ENCODE assay signal across 8 cellular contexts in the genomic region with DNA sequence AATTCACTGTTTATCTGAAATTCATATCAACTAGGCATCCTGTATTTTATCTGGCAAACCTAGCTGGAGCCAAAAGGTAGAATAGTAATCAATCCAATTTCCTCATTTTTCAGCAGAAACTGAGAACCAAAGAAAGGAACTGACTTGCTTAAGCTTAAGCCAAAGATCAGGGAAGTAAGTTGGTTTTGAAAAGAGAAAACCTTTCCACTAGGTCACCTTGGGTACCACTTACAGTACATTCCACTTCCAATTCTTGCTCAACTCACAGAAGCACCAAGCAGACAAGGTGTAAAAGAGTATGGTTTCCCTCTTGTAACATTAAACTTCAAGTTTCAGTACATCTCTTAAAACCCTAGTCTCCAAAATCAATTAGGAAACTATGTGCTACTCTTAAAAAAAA.
DNase-seq lines count a peak whose midpoint lies in the region; ATAC-seq and TF ChIP-seq lines count a peak whose summit lies in the region.
"Had no signal": no experiment of that assay in that cellular context is flagged by ENCODE, and none has a peak within 500 bp of the region (broad histone marks: within the 10 kb centered on the region; RNA-seq: fewer than 3 reads in every experiment).

No MANE protein-coding gene starts in this region.

- H3K27me3 Mint-ChIP-seq in progenitor cell of endocrine pancreas: peaks cover 5% of the 10 kb centered on the region

- no peak overlapping the region for H2AFZ ChIP-seq in OCI-LY7 (ENCODE audit: low read length)

- H3K4me2 ChIP-seq in OCI-LY7 (ENCODE audit: low read length): peak overlapping the region; percentile 87

- ATAC-seq in HG03159 (IDR thresholded peaks at IDR 0.05; ENCODE audit: unreplicated experiment): no peak
- no peak for ATAC-seq in HG02571 (IDR thresholded peaks at IDR 0.05; ENCODE audit: unreplicated experiment)

- no TSS peak for BruUV-seq in OCI-LY7 (replicated peaks; lab: Mats Ljungman, UMichigan)

- no peaks in the 10 kb centered on the region for H3K9me2 ChIP-seq in OCI-LY7 (ENCODE audit: insufficient read depth, low read length)

- peaks cover 20% of the 10 kb centered on the region for H3K79me2 ChIP-seq in OCI-LY7 (ENCODE audit: insufficient read depth, low read depth, low read length)

- H3K27ac Mint-ChIP-seq in progenitor cell of endocrine pancreas: no peak overlapping the region

- no peaks in the 10 kb centered on the region for H3K27me3 ChIP-seq in endocrine pancreas (ENCODE audit: control insufficient read depth, insufficient read depth, low read length)

- DNase-seq in OCI-LY7 (ENCODE audit: low spot score) (peak; percentile 26), progenitor cell of endocrine pancreas (ENCODE audit: low spot score, unreplicated experiment) (no peak), NCI-H748 (lab: John Stamatoyannopoulos, UW; ENCODE audit: unreplicated experiment) (no peak)
- DNase-seq: NCI-H2171 had no signal

- peaks cover 4% of the 10 kb centered on the region for H3K9me3 Mint-ChIP-seq in progenitor cell of endocrine pancreas (ENCODE audit: low read depth)

- H3K4me1 Mint-ChIP-seq in progenitor cell of endocrine pancreas (ENCODE audit: low read depth): peaks cover 13% of the 10 kb centered on the region

- H3K4me1 ChIP-seq in HEK293 (ENCODE audit: control insufficient read depth, insufficient read depth, low read length) (no peaks in the 10 kb centered on the region; the same call in 1 of the 2 replicates), OCI-LY7 (ENCODE audit: insufficient read depth, low read length, poor library complexity, severe bottlenecking) (peaks cover 28% of the 10 kb centered on the region), endocrine pancreas (ENCODE audit: control insufficient read depth, insufficient read depth, low read length) (no peaks in the 10 kb centered on the region)

- no peak for TF ChIP-seq CTCF in HEK293 (tag by site-specific recombination; IDR thresholded peaks at IDR 0.05)
- TF ChIP-seq CTCF in OCI-LY7 (conservative IDR thresholded peaks at IDR 0.05; ENCODE audit: low read length): no peak
- TF ChIP-seq CTCF in progenitor cell of endocrine pancreas (IDR thresholded peaks at IDR 0.05; ENCODE audit: unreplicated experiment): no peak

- H3K4me3 ChIP-seq in HEK293 (ENCODE audit: low read depth, low read length) (peak overlapping the region; percentile 91; the same call in 1 of the 2 replicates), OCI-LY7 (ENCODE audit: low read depth, low read length, poor library complexity, severe bottlenecking) (peak overlapping the region; percentile 88), endocrine pancreas (ENCODE audit: control insufficient read depth, insufficient read depth, low read length) (peak overlapping the region; percentile 98)

- no peaks in the 10 kb centered on the region for H4K20me1 ChIP-seq in OCI-LY7 (ENCODE audit: insufficient read depth, low read length)

- CTCF ChIA-PET in HEK293 (lab: Yijun Ruan, JAX): interaction anchor here (0.6 to 1.6 kb wide), 3 partner anchors 27 to 343 kb away, joined by 3 to 5 read pairs (median 3); no protein-coding TSS in a partner anchor
- CTCF ChIA-PET in OCI-LY7 (lab: Charles Lee; ENCODE audit: unreplicated experiment): no interaction called here

- H3K36me3 ChIP-seq in HEK293 (ENCODE audit: control insufficient read depth in 2 of 2, insufficient read depth in 1 of 2, low read length in 2 of 2) (peaks cover 0 to 7% of the 10 kb centered on the region in 2 experiments; a peak in 1 of 3 replicates), OCI-LY7 (ENCODE audit: insufficient read depth, low read length) (peaks cover 16% of the 10 kb centered on the region), endocrine pancreas (ENCODE audit: control insufficient read depth, insufficient read depth, low read length) (no peaks in the 10 kb centered on the region)

- intact Hi-C loops in OCI-LY7 (cut with micrococcal nuclease; ENCODE audit: unreplicated experiment): loop anchor here (5.0 kb wide), 1 partner anchor 71 kb away; no protein-coding TSS in a partner anchor

- H3K9me3 ChIP-seq in HEK293 (ENCODE audit: control insufficient read depth, insufficient read depth, low read depth, low read length): no peaks in the 10 kb centered on the region
- H3K9me3 ChIP-seq in OCI-LY7 (ENCODE audit: low read length): peaks cover 11% of the 10 kb centered on the region; the same call in 1 of the 2 replicates
- H3K9me3 ChIP-seq in endocrine pancreas (ENCODE audit: control insufficient read depth, low read length): no peaks in the 10 kb centered on the region

- H3K36me3 Mint-ChIP-seq in progenitor cell of endocrine pancreas (ENCODE audit: insufficient read depth): peaks cover 8% of the 10 kb centered on the region

- POLR2A ChIA-PET in HEK293 (lab: Yijun Ruan, JAX) (no interaction called here), OCI-LY7 (lab: Charles Lee) (interaction anchor here (1.5 to 2.1 kb wide), 2 partner anchors 11 to 13 kb away, joined by 5 to 9 read pairs; no protein-coding TSS in a partner anchor)

- H3K4me3 Mint-ChIP-seq in progenitor cell of endocrine pancreas (ENCODE audit: low read depth): peak overlapping the region; percentile 81

- H3K27ac ChIP-seq in HEK293 (ENCODE audit: extremely low read depth, low read depth, low read length) (no peak overlapping the region), OCI-LY7 (ENCODE audit: low read depth, low read length, poor library complexity, severe bottlenecking) (no peak overlapping the region)

- no peak overlapping the region for H3K9ac ChIP-seq in endocrine pancreas (ENCODE audit: control insufficient read depth, insufficient read depth, low read length)

TF ChIP-seq in HEK293, 187 proteins besides CTCF, POLR2A, EP300 and RAD21:
- TF ChIP-seq PRDM1 (tag by site-specific recombination; IDR thresholded peaks at IDR 0.05) (peak; percentile 60; the same call in 1 of the 2 replicates), ZNF626 (tag by site-specific recombination; IDR thresholded peaks at IDR 0.05) (no peak)
